Comparison of ENCODE assay signal across 17 cellular contexts in the genomic region with DNA sequence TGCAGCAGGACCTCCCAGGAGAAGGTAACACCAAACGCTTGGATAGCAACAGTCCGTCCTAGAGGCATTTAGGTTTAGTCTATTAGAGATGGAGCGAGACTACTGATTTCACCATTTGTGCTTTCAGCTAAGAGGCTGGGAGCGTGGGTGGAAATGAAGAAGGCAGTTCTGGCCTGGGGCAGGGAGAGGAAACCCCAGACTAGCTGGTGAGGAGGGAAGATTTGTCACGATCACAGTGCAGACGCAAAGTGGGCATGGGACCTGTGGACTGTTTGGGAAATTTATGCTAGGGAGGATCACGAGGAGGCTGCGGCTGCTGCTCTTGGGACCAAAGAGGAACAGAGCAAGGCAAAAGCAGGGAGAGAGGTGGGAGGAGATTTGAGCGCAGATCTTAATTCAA.
DNase-seq lines count a peak whose midpoint lies in the region; ATAC-seq and TF ChIP-seq lines count a peak whose summit lies in the region.
"Had no signal": no experiment of that assay in that cellular context is flagged by ENCODE, and none has a peak within 500 bp of the region (broad histone marks: within the 10 kb centered on the region; RNA-seq: fewer than 3 reads in every experiment).

No MANE protein-coding gene starts in this region.

- H3K4me3 Mint-ChIP-seq in T-helper 1 cell treated with Interleukin-12 subunit alpha and Interleukin-12 subunit beta and Interleukin-4 antibody, amounts not matched to agents 30 μg/mL and 1 μg/mL, for 36 hours: no peak overlapping the region
- peak overlapping the region; percentile 54 for H3K4me3 Mint-ChIP-seq in endothelial cell (ENCODE audit: unreplicated experiment)
- no peak overlapping the region for H3K4me3 Mint-ChIP-seq in naive thymus-derived CD4-positive, alpha-beta T cell
- H3K4me3 Mint-ChIP-seq: CD8-positive, alpha-beta memory T cell had no signal

- no peaks in the 10 kb centered on the region for H3K9me3 ChIP-seq in naive thymus-derived CD4-positive, alpha-beta T cell (ENCODE audit: control insufficient read depth in 2 of 3, low read length in 3 of 3)

- no peak for ATAC-seq in naive thymus-derived CD4-positive, alpha-beta T cell

- in situ Hi-C loops in SK-MEL-5 (cut with HindIII; ENCODE audit: low pct_unique_long_range_greater_than_20kb, low sequenced_read_pairs): no loop called here

- CTCF ChIA-PET in naive thymus-derived CD4-positive, alpha-beta T cell (lab: Charles Lee): no interaction called here

- H3K4me1 ChIP-seq in naive thymus-derived CD4-positive, alpha-beta T cell (ENCODE audit: control insufficient read depth in 2 of 2, insufficient read depth in 2 of 2, low read length in 2 of 2): peaks cover 0 to 12% of the 10 kb centered on the region in 2 donors

- H3K27ac Mint-ChIP-seq in T-helper 1 cell treated with Interleukin-12 subunit alpha and Interleukin-12 subunit beta and Interleukin-4 antibody, amounts not matched to agents 30 μg/mL and 1 μg/mL, for 36 hours: peak overlapping the region; percentile 6
- H3K27ac Mint-ChIP-seq in endothelial cell (ENCODE audit: unreplicated experiment): peak overlapping the region; percentile 70
- H3K27ac Mint-ChIP-seq in naive thymus-derived CD4-positive, alpha-beta T cell: peak overlapping the region in 6 of 9 donors; percentile 2 to 78 (median 22)

- H3K27ac ChIP-seq in naive thymus-derived CD4-positive, alpha-beta T cell (ENCODE audit: low read depth, low read length): no peak overlapping the region
- H3K27ac ChIP-seq: 22Rv1, PC-9 had no signal

- no peaks in the 10 kb centered on the region for H3K27me3 ChIP-seq in naive thymus-derived CD4-positive, alpha-beta T cell (ENCODE audit: control insufficient read depth in 2 of 2, insufficient read depth in 2 of 2, low read length in 2 of 2)

- TF ChIP-seq CTCF in endothelial cell (IDR thresholded peaks at IDR 0.05; ENCODE audit: unreplicated experiment): no peak

- DNase-seq in T-helper 1 cell (no peak), SK-MEL-5 (ENCODE audit: low read depth, low spot score) (peak; percentile 9), endothelial cell (ENCODE audit: low spot score) (no peak), H4 (ENCODE audit: low spot score) (no peak), SKM-1 treated with dmso at 0.1 percent for 144 hours (lab: John Stamatoyannopoulos, UW; ENCODE audit: unreplicated experiment) (no peak), NCI-H1694 (lab: John Stamatoyannopoulos, UW) (no peak)
- DNase-seq in naive thymus-derived CD4-positive, alpha-beta T cell: no peak
- DNase-seq: CD8-positive, alpha-beta memory T cell; DMS79; NCI-H1436; NCI-H2029 treated with DMSO at 0.1 percent for 48 hours; NCI-H2171 treated with DMSO at 0.1 percent for 48 hours; NCI-H446 treated with DMSO at 0.1 percent for 48 hours; NCI-H774; PC-9 had no signal

- H3K9me3 Mint-ChIP-seq in T-helper 1 cell treated with Interleukin-12 subunit alpha and Interleukin-12 subunit beta and Interleukin-4 antibody, amounts not matched to agents 30 μg/mL and 1 μg/mL, for 36 hours: peaks cover 10% of the 10 kb centered on the region
- no peaks in the 10 kb centered on the region for H3K9me3 Mint-ChIP-seq in endothelial cell (ENCODE audit: unreplicated experiment)
- peaks cover 0 to 12% (median 4%) of the 10 kb centered on the region in 11 donors for H3K9me3 Mint-ChIP-seq in naive thymus-derived CD4-positive, alpha-beta T cell

- H3K36me3 Mint-ChIP-seq in T-helper 1 cell treated with Interleukin-12 subunit alpha and Interleukin-12 subunit beta and Interleukin-4 antibody, amounts not matched to agents 30 μg/mL and 1 μg/mL, for 36 hours (ENCODE audit: low read depth): peaks cover 74% of the 10 kb centered on the region
- peaks cover 31% of the 10 kb centered on the region for H3K36me3 Mint-ChIP-seq in endothelial cell (ENCODE audit: low read depth, unreplicated experiment)
- peaks cover 24 to 80% (median 75%) of the 10 kb centered on the region in 5 donors for H3K36me3 Mint-ChIP-seq in naive thymus-derived CD4-positive, alpha-beta T cell

- H3K4me3 ChIP-seq in naive thymus-derived CD4-positive, alpha-beta T cell (ENCODE audit: low read length): no peak overlapping the region
- H3K4me3 ChIP-seq: PC-9 had no signal

- no peaks in the 10 kb centered on the region for H3K27me3 Mint-ChIP-seq in T-helper 1 cell treated with Interleukin-12 subunit alpha and Interleukin-12 subunit beta and Interleukin-4 antibody, amounts not matched to agents 30 μg/mL and 1 μg/mL, for 36 hours (ENCODE audit: low read depth)
- peaks cover 14% of the 10 kb centered on the region for H3K27me3 Mint-ChIP-seq in endothelial cell (ENCODE audit: unreplicated experiment)
- no peaks in the 10 kb centered on the region for H3K27me3 Mint-ChIP-seq in naive thymus-derived CD4-positive, alpha-beta T cell
- H3K27me3 Mint-ChIP-seq: CD8-positive, alpha-beta memory T cell had no signal

- H3K4me1 Mint-ChIP-seq in T-helper 1 cell treated with Interleukin-12 subunit alpha and Interleukin-12 subunit beta and Interleukin-4 antibody, amounts not matched to agents 30 μg/mL and 1 μg/mL, for 36 hours (ENCODE audit: low read depth): peaks cover 20% of the 10 kb centered on the region
- H3K4me1 Mint-ChIP-seq in endothelial cell (ENCODE audit: unreplicated experiment): peaks cover 19% of the 10 kb centered on the region
- H3K4me1 Mint-ChIP-seq in naive thymus-derived CD4-positive, alpha-beta T cell: peaks cover 7 to 17% (median 13%) of the 10 kb centered on the region in 7 donors

- POLR2A ChIA-PET in naive thymus-derived CD4-positive, alpha-beta T cell (lab: Charles Lee): no interaction called here

- peaks cover 0 to 41% (median 0%) of the 10 kb centered on the region in 3 experiments for H3K36me3 ChIP-seq in naive thymus-derived CD4-positive, alpha-beta T cell (ENCODE audit: control insufficient read depth in 2 of 3, insufficient read depth in 3 of 3, low read length in 3 of 3)

- intact Hi-C loops in naive thymus-derived CD4-positive, alpha-beta T cell (cut with micrococcal nuclease): loop anchor here in 1 of 2 donors (5.0 kb wide), 1 partner anchor 67 kb away; no protein-coding TSS in a partner anchor

Comparison
In these comparisons a context has a peak if more than half of its experiments do, and no peak if none do; other contexts are left out.
1. H3K27ac Mint-ChIP-seq: peak in every context shown above with its lines; median percentile 70 in endothelial cell; 22 in naive thymus-derived CD4-positive, alpha-beta T cell; 6 in T-helper 1 cell treated with Interleukin-12 subunit alpha and Interleukin-12 subunit beta and Interleukin-4 antibody, amounts not matched to agents 30 μg/mL and 1 μg/mL, for 36 hours.